In genomic region chr9:84500218-84500617, GRCh38 we compare ENCODE assay signal across 14 cellular contexts.
DNase-seq lines count a peak whose midpoint lies in the region; ATAC-seq and TF ChIP-seq lines count a peak whose summit lies in the region.
"Had no signal": no experiment of that assay in that cellular context is flagged by ENCODE, and none has a peak within 500 bp of the region (broad histone marks: within the 10 kb centered on the region; RNA-seq: fewer than 3 reads in every experiment).

No MANE protein-coding gene starts in this region.

- H3K36me3 Mint-ChIP-seq in chondrocyte (ENCODE audit: low read depth): peaks cover 1% of the 10 kb centered on the region
- H3K36me3 Mint-ChIP-seq: WTC11 had no signal

- DNase-seq in thyroid gland (no peak), chondrocyte (ENCODE audit: low spot score) (no peak), hippocampal formation (lab: John Stamatoyannopoulos, UW) (no peak), left lung (no peak)
- DNase-seq: activated T-cell treated with anti-CD3 and anti-CD28 coated beads, Interleukin-2, amount 50 U/mL, for 1 hour; effector CD4-positive, alpha-beta T cell; NCI-H1417; NCI-H748 treated with DMSO at 0.1 percent for 48 hours; occipital lobe; stimulated activated naive CD4-positive, alpha-beta T cell treated with Interleukin-2 at 50 U/mL for 16 hours had no signal

- H3K27ac ChIP-seq in thyroid gland (peak overlapping the region in 2 of 3 donors; percentile 14), left lung (no peak overlapping the region)

- H3K27me3 ChIP-seq in thyroid gland: no peaks in the 10 kb centered on the region
- H3K27me3 ChIP-seq in left lung: no peaks in the 10 kb centered on the region

- peaks cover under 1% of the 10 kb centered on the region for H3K9me3 Mint-ChIP-seq in chondrocyte (ENCODE audit: low read depth)

- H3K4me3 ChIP-seq in thyroid gland (replicated peaks in 1 of 3) (no peak overlapping the region), left lung (no peak overlapping the region)

- intact Hi-C loops in thyroid gland (cut with DNase I) (no loop called here), left lung (cut with DNase I) (no loop called here)

- peak; percentile 94 for ATAC-seq in GM19043 (IDR thresholded peaks at IDR 0.05; ENCODE audit: low read depth, unreplicated experiment)
- peak; percentile 93 for ATAC-seq in GM21737 (IDR thresholded peaks at IDR 0.05; ENCODE audit: unreplicated experiment)
- ATAC-seq in HG03139 (IDR thresholded peaks at IDR 0.05; ENCODE audit: unreplicated experiment): peak; percentile 96
- ATAC-seq in left lung: no peak
- ATAC-seq: WTC11 had no signal

- peaks cover 11 to 17% of the 10 kb centered on the region in 2 donors for H3K4me1 ChIP-seq in thyroid gland
- no peaks in the 10 kb centered on the region for H3K4me1 ChIP-seq in left lung

- peaks cover 4% of the 10 kb centered on the region for H3K27me3 Mint-ChIP-seq in chondrocyte (ENCODE audit: low read depth)

- H3K27ac Mint-ChIP-seq in chondrocyte (ENCODE audit: unreplicated experiment): no peak overlapping the region
- H3K27ac Mint-ChIP-seq: WTC11 had no signal

- TF ChIP-seq CTCF in thyroid gland (IDR thresholded peaks at IDR 0.05) (no peak), chondrocyte (IDR thresholded peaks at IDR 0.05) (no peak), left lung (IDR thresholded peaks at IDR 0.05) (no peak)

- no peak overlapping the region for H3K4me3 Mint-ChIP-seq in chondrocyte (ENCODE audit: unreplicated experiment)
- H3K4me3 Mint-ChIP-seq: WTC11 had no signal

- H3K36me3 ChIP-seq in thyroid gland (no peaks in the 10 kb centered on the region), left lung (no peaks in the 10 kb centered on the region)

- H3K4me1 Mint-ChIP-seq in chondrocyte (ENCODE audit: low read depth): no peaks in the 10 kb centered on the region
- H3K4me1 Mint-ChIP-seq: WTC11 had no signal

- H3K9me3 ChIP-seq in thyroid gland: no peaks in the 10 kb centered on the region
- H3K9me3 ChIP-seq in left lung: no peaks in the 10 kb centered on the region

- TF ChIP-seq POLR2A in thyroid gland (IDR thresholded peaks at IDR 0.05): no peak

Comparison
In these comparisons a context has a peak if more than half of its experiments do, and no peak if none do; other contexts are left out.
1. H3K27ac ChIP-seq: peak in thyroid gland (2 of 3); none in left lung (0 of 2).